Comparison of ENCODE assay signal across 1 cellular context in genomic region chrX:47124466-47124865, GRCh38. TPM values are rescaled to one million over a fixed set of nuclear protein-coding genes. Genes with fewer than 3 reads are reported as not detected.
"Had no signal": no experiment of that assay in that cellular context is flagged by ENCODE, and none has a peak within 500 bp of the region (broad histone marks: within the 10 kb centered on the region; RNA-seq: fewer than 3 reads in every experiment).

No MANE protein-coding gene starts in this region.

RNA-seq across cellular contexts. Expression of gene RGN, which starts 46.2 kb away (rescaled TPM):
- total RNA-seq: H9 had no signal
